In genomic region chr19:43544077-43544476, GRCh38 we compare ENCODE assay signal across 30 cellular contexts. TPM values are rescaled to one million over a fixed set of nuclear protein-coding genes. Genes with fewer than 3 reads are reported as not detected.
"Had no signal": no experiment of that assay in that cellular context is flagged by ENCODE, and none has a peak within 500 bp of the region (broad histone marks: within the 10 kb centered on the region; RNA-seq: fewer than 3 reads in every experiment).

No MANE protein-coding gene starts in this region.

- H3K36me3 ChIP-seq: colonic mucosa had no signal

- H3K4me3 ChIP-seq: colonic mucosa, esophagus muscularis mucosa, gastrocnemius medialis, heart left ventricle had no signal

- H3K27ac Mint-ChIP-seq: activated B cell treated with CpG ODN at 0.5 μM for 24 hours; activated CD8-positive, alpha-beta T cell treated with anti-CD3 and anti-CD28 coated beads for 36 hours; activated T-cell treated with anti-CD3 and anti-CD28 coated beads, Interleukin-2, amount 50 U/mL, for 72 hours; endodermal cell; T-helper 2 cell treated with Interferon-gamma antibody and Interleukin-4, amounts not matched to agents 5 μg/mL and 100 μg/mL, for 36 hours had no signal

- ATAC-seq: activated CD4-positive, CD25-positive, alpha-beta regulatory T cell treated with anti-CD3 and anti-CD28 coated beads, Interleukin-2, amount 50 U/mL, for 24 hours; activated CD8-positive, alpha-beta T cell treated with anti-CD3 and anti-CD28 coated beads for 36 hours; activated T-cell treated with anti-CD3 and anti-CD28 coated beads, Interleukin-2, amount 50 U/mL, for 72 hours; foreskin keratinocyte; gastrocnemius medialis; heart left ventricle; T-helper 17 cell had no signal

- H3K27me3 ChIP-seq: brain microvascular endothelial cell, colonic mucosa, esophagus muscularis mucosa, foreskin keratinocyte, gastrocnemius medialis, heart left ventricle had no signal

- H3K4me1 ChIP-seq: colonic mucosa, esophagus muscularis mucosa, foreskin keratinocyte, gastrocnemius medialis, heart left ventricle had no signal

- H3K27ac ChIP-seq: brain microvascular endothelial cell, colonic mucosa, esophagus muscularis mucosa, foreskin keratinocyte, gastrocnemius medialis, heart left ventricle, WERI-Rb-1 had no signal

- H3K27me3 Mint-ChIP-seq: activated B cell treated with CpG ODN at 0.5 μM for 24 hours; activated CD8-positive, alpha-beta T cell treated with anti-CD3 and anti-CD28 coated beads for 36 hours; activated naive CD8-positive, alpha-beta T cell; T-helper 17 cell had no signal

- DNase-seq: activated B cell treated with CpG ODN at 0.5 μM for 24 hours; activated CD4-positive, alpha-beta T cell treated with anti-CD3 and anti-CD28 coated beads for 48 hours; activated CD4-positive, alpha-beta T cell treated with anti-CD3 and anti-CD28 coated beads, Interleukin-2, amount 50 U/mL, for 1 hour; activated CD4-positive, alpha-beta T cell treated with anti-CD3 and anti-CD28 coated beads, Interleukin-2, amount 50 U/mL, for 48 hours; activated CD8-positive, alpha-beta memory T cell treated with anti-CD3 and anti-CD28 coated beads for 24 hours; activated CD8-positive, alpha-beta T cell treated with anti-CD3 and anti-CD28 coated beads for 36 hours; activated gamma-delta T cell; activated naive CD4-positive, alpha-beta T cell treated with anti-CD3 and anti-CD28 coated beads, Interleukin-2, amount 50 U/mL, for 16 hours; activated naive CD4-positive, alpha-beta T cell treated with Interleukin-2 at 50 U/mL for 16 hours; activated T-cell treated with anti-CD3 and anti-CD28 coated beads, Interleukin-2, amount 50 U/mL, for 72 hours; amniotic stem cell; anterior cingulate cortex; brain microvascular endothelial cell; colonic mucosa; effector memory CD4-positive, alpha-beta T cell; endodermal cell; erythroblast; foreskin keratinocyte; gastrocnemius medialis; glutamatergic neuron; T-helper 1 cell; T-helper 17 cell; T1000; WERI-Rb-1 had no signal

- H3K4me1 Mint-ChIP-seq: activated B cell treated with CpG ODN at 0.5 μM for 24 hours, endodermal cell, T-helper 17 cell had no signal

- H3K4me3 Mint-ChIP-seq: activated B cell treated with CpG ODN at 0.5 μM for 24 hours; activated CD8-positive, alpha-beta T cell treated with anti-CD3 and anti-CD28 coated beads for 36 hours; activated naive CD8-positive, alpha-beta T cell; activated T-cell treated with anti-CD3 and anti-CD28 coated beads, Interleukin-2, amount 50 U/mL, for 72 hours; endodermal cell; T-helper 17 cell; T-helper 2 cell treated with Interferon-gamma antibody and Interleukin-4, amounts not matched to agents 5 μg/mL and 100 μg/mL, for 36 hours had no signal

- H3K9me3 ChIP-seq: colonic mucosa, gastrocnemius medialis had no signal

RNA-seq across cellular contexts. Expression of gene ZNF575, which starts 11.1 kb away (rescaled TPM):
- total RNA-seq: bronchial epithelial cell, gastrocnemius medialis had no signal
